4 cellular contexts compared by ENCODE assay signal in genomic region chr3:62376187-62376720, GRCh38.
TF ChIP-seq lines count a peak whose summit lies in the region.

No MANE protein-coding gene starts in this region.

TF ChIP-seq in WTC11, 78 proteins besides CTCF, POLR2A, EP300 and RAD21 (continues in another document):
- TF ChIP-seq, protein P1, sequence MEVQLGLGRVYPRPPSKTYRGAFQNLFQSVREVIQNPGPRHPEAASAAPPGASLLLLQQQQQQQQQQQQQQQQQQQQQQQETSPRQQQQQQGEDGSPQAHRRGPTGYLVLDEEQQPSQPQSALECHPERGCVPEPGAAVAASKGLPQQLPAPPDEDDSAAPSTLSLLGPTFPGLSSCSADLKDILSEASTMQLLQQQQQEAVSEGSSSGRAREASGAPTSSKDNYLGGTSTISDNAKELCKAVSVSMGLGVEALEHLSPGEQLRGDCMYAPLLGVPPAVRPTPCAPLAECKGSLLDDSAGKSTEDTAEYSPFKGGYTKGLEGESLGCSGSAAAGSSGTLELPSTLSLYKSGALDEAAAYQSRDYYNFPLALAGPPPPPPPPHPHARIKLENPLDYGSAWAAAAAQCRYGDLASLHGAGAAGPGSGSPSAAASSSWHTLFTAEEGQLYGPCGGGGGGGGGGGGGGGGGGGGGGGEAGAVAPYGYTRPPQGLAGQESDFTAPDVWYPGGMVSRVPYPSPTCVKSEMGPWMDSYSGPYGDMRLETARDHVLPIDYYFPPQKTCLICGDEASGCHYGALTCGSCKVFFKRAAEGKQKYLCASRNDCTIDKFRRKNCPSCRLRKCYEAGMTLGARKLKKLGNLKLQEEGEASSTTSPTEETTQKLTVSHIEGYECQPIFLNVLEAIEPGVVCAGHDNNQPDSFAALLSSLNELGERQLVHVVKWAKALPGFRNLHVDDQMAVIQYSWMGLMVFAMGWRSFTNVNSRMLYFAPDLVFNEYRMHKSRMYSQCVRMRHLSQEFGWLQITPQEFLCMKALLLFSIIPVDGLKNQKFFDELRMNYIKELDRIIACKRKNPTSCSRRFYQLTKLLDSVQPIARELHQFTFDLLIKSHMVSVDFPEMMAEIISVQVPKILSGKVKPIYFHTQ (CRISPR knock-in tag; IDR thresholded peaks at IDR 0.05): no peak
- TF ChIP-seq KAT7 (CRISPR knock-in tag; IDR thresholded peaks at IDR 0.05; ENCODE audit: borderline replicate concordance) (no peak), ZNF121 (CRISPR knock-in tag; IDR thresholded peaks at IDR 0.05) (no peak), ATF2 (CRISPR knock-in tag; IDR thresholded peaks at IDR 0.05; ENCODE audit: borderline replicate concordance, low read depth) (no peak), ATF1 (CRISPR knock-in tag; IDR thresholded peaks at IDR 0.05) (no peak), NR2C2 (CRISPR knock-in tag; IDR thresholded peaks at IDR 0.05) (no peak), ZNF396 (CRISPR knock-in tag; IDR thresholded peaks at IDR 0.05; ENCODE audit: borderline replicate concordance) (no peak), ZNF317 (CRISPR knock-in tag; IDR thresholded peaks at IDR 0.05; ENCODE audit: borderline replicate concordance, low read depth) (no peak), ZNF232 (CRISPR knock-in tag; IDR thresholded peaks at IDR 0.05) (no peak)
- TF ChIP-seq, protein P2, sequence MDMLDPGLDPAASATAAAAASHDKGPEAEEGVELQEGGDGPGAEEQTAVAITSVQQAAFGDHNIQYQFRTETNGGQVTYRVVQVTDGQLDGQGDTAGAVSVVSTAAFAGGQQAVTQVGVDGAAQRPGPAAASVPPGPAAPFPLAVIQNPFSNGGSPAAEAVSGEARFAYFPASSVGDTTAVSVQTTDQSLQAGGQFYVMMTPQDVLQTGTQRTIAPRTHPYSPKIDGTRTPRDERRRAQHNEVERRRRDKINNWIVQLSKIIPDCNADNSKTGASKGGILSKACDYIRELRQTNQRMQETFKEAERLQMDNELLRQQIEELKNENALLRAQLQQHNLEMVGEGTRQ (CRISPR knock-in tag; IDR thresholded peaks at IDR 0.05): no peak

TF ChIP-seq in H1, 55 proteins besides CTCF, POLR2A, EP300 and RAD21 (continued from another document):
- TF ChIP-seq SP1 (IDR thresholded peaks at IDR 0.05; ENCODE audit: low read depth, low read length) (peak; percentile 11; the same call in 1 of the 2 replicates), CBX8 (IDR thresholded peaks at IDR 0.05; ENCODE audit: borderline replicate concordance, low read depth, low read length) (peak; percentile 60; the same call in 1 of the 2 replicates)
TF ChIP-seq in H1: peak in this region for 2.

TF ChIP-seq in neural cell, 6 proteins besides CTCF, POLR2A, EP300 and RAD21:
- TF ChIP-seq EZH2 (IDR thresholded peaks at IDR 0.05; ENCODE audit: borderline replicate concordance, insufficient read depth, low read length, poor library complexity, severe bottlenecking): no peak
- no peak for TF ChIP-seq MXI1 (conservative IDR thresholded peaks at IDR 0.05; ENCODE audit: poor library complexity, severe bottlenecking)
- TF ChIP-seq REST (IDR thresholded peaks at IDR 0.05; ENCODE audit: borderline replicate concordance): no peak
- TF ChIP-seq POLR2AphosphoS5 (IDR thresholded peaks at IDR 0.05): peak; percentile 56

TF ChIP-seq in SK-N-SH treated with all-trans-retinoic acid at 6 μM for 48 hours, 23 proteins besides CTCF, POLR2A, EP300 and RAD21 (continued from another document):
- no peak for TF ChIP-seq TOX (CRISPR knock-in tag; IDR thresholded peaks at IDR 0.05; ENCODE audit: borderline replicate concordance)
- TF ChIP-seq, protein P3, sequence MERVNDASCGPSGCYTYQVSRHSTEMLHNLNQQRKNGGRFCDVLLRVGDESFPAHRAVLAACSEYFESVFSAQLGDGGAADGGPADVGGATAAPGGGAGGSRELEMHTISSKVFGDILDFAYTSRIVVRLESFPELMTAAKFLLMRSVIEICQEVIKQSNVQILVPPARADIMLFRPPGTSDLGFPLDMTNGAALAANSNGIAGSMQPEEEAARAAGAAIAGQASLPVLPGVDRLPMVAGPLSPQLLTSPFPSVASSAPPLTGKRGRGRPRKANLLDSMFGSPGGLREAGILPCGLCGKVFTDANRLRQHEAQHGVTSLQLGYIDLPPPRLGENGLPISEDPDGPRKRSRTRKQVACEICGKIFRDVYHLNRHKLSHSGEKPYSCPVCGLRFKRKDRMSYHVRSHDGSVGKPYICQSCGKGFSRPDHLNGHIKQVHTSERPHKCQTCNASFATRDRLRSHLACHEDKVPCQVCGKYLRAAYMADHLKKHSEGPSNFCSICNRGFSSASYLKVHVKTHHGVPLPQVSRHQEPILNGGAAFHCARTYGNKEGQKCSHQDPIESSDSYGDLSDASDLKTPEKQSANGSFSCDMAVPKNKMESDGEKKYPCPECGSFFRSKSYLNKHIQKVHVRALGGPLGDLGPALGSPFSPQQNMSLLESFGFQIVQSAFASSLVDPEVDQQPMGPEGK (CRISPR knock-in tag; IDR thresholded peaks at IDR 0.05; ENCODE audit: borderline replicate concordance): no peak
